In genomic region chr2:136116813-136117390, GRCh38 we compare ENCODE assay signal across 9 cellular contexts. TPM values are rescaled to one million over a fixed set of nuclear protein-coding genes. Genes with fewer than 3 reads are reported as not detected.
DNase-seq lines count a peak whose midpoint lies in the region; ATAC-seq and TF ChIP-seq lines count a peak whose summit lies in the region.
"Had no signal": no experiment of that assay in that cellular context is flagged by ENCODE, and none has a peak within 500 bp of the region (broad histone marks: within the 10 kb centered on the region; RNA-seq: fewer than 3 reads in every experiment).

No MANE protein-coding gene starts in this region.

- intact Hi-C loops in activated CD4-positive, alpha-beta T cell treated with anti-CD3 and anti-CD28 coated beads, Interleukin-2, amount 10 ng/mL, durations not matched to agents 24 days and 14 days (cut with micrococcal nuclease), result loop anchor here (1.0 to 5.0 kb wide), 13 partner anchors 60 to 1200 kb away; partner anchors contain the start of genes CCNT2, DARS1, R3HDM1 and RAB3GAP1
- intact Hi-C loops in natural killer cell (cut with micrococcal nuclease), result loop anchor here (1.0 to 10.0 kb wide), 12 partner anchors 15 to 375 kb away; partner anchors contain the start of gene UBXN4

- H3K9me3 ChIP-seq in effector memory CD4-positive, alpha-beta T cell (ENCODE audit: control insufficient read depth, low read length), result no peaks in the 10 kb centered on the region

- H3K27me3 ChIP-seq in effector memory CD4-positive, alpha-beta T cell (replicated peaks; ENCODE audit: control insufficient read depth, insufficient read depth, low read length, poor library complexity, severe bottlenecking), result no peaks in the 10 kb centered on the region

- peaks cover 39% of the 10 kb centered on the region for H3K36me3 Mint-ChIP-seq in activated CD4-positive, alpha-beta T cell treated with anti-CD3 and anti-CD28 coated beads, Interleukin-2, amount 10 ng/mL, durations not matched to agents 24 days and 14 days (ENCODE audit: low read depth)
- H3K36me3 Mint-ChIP-seq in natural killer cell (peaks cover 8% of the 10 kb centered on the region), type B pancreatic cell (peaks cover 5% of the 10 kb centered on the region)

- peak overlapping the region; percentile 95 for H3K27ac ChIP-seq in effector memory CD4-positive, alpha-beta T cell (ENCODE audit: insufficient read depth, low read length, poor library complexity, severe bottlenecking)

- H3K4me3 Mint-ChIP-seq in activated CD4-positive, alpha-beta T cell treated with anti-CD3 and anti-CD28 coated beads, Interleukin-2, amount 10 ng/mL, durations not matched to agents 24 days and 14 days, result peak overlapping the region; percentile 98
- H3K4me3 Mint-ChIP-seq in natural killer cell, result peak overlapping the region; percentile 90
- H3K4me3 Mint-ChIP-seq in type B pancreatic cell, result peak overlapping the region; percentile 95

- H3K4me1 ChIP-seq in effector memory CD4-positive, alpha-beta T cell (ENCODE audit: control insufficient read depth, insufficient read depth, low read length, poor library complexity, severe bottlenecking), result peaks cover 20% of the 10 kb centered on the region

- H3K27ac Mint-ChIP-seq in activated CD4-positive, alpha-beta T cell treated with anti-CD3 and anti-CD28 coated beads, Interleukin-2, amount 10 ng/mL, durations not matched to agents 24 days and 14 days, result peak overlapping the region; percentile 95
- H3K27ac Mint-ChIP-seq in natural killer cell (peak overlapping the region; percentile 85 to 90), type B pancreatic cell (no peak overlapping the region)

- ATAC-seq in GM19455 (IDR thresholded peaks at IDR 0.05; ENCODE audit: unreplicated experiment) (peak; percentile 69), HG03520 (IDR thresholded peaks at IDR 0.05; ENCODE audit: unreplicated experiment) (peak; percentile 58), natural killer cell (peak; percentile 41 to 58 (median 49))

- peak; percentile 63 for DNase-seq in COR-L47 (lab: John Stamatoyannopoulos, UW)
- peak; percentile 93 for DNase-seq in activated CD4-positive, alpha-beta T cell treated with anti-CD3 and anti-CD28 coated beads, Interleukin-2, amount 10 ng/mL, durations not matched to agents 24 days and 14 days
- peak; percentile 64 to 66 (median 65) for DNase-seq in effector memory CD4-positive, alpha-beta T cell
- DNase-seq in natural killer cell, result peak; percentile 75
- no peak for DNase-seq in type B pancreatic cell (ENCODE audit: extremely low spot score, unreplicated experiment)
- no peak for DNase-seq in islet precursor cell

- peak overlapping the region; percentile 83 for H3K4me3 ChIP-seq in effector memory CD4-positive, alpha-beta T cell (ENCODE audit: insufficient read depth, low read depth, low read length, poor library complexity, severe bottlenecking)

- H3K4me1 Mint-ChIP-seq in activated CD4-positive, alpha-beta T cell treated with anti-CD3 and anti-CD28 coated beads, Interleukin-2, amount 10 ng/mL, durations not matched to agents 24 days and 14 days, result peaks cover 61% of the 10 kb centered on the region
- H3K4me1 Mint-ChIP-seq in natural killer cell (peaks cover 31 to 57% of the 10 kb centered on the region in 2 donors), type B pancreatic cell (ENCODE audit: unreplicated experiment) (peaks cover 11% of the 10 kb centered on the region)

- TF ChIP-seq CTCF in natural killer cell (IDR thresholded peaks at IDR 0.05) (no peak), type B pancreatic cell (conservative IDR thresholded peaks at IDR 0.05) (no peak)

- peaks cover 33% of the 10 kb centered on the region for H3K36me3 ChIP-seq in effector memory CD4-positive, alpha-beta T cell (ENCODE audit: control insufficient read depth, insufficient read depth, low read length)

- peaks cover 24% of the 10 kb centered on the region for H3K27me3 Mint-ChIP-seq in activated CD4-positive, alpha-beta T cell treated with anti-CD3 and anti-CD28 coated beads, Interleukin-2, amount 10 ng/mL, durations not matched to agents 24 days and 14 days
- no peaks in the 10 kb centered on the region for H3K27me3 Mint-ChIP-seq in natural killer cell (ENCODE audit: low read depth in 2 of 2)
- peaks cover 94% of the 10 kb centered on the region for H3K27me3 Mint-ChIP-seq in type B pancreatic cell

- H3K9me3 Mint-ChIP-seq in activated CD4-positive, alpha-beta T cell treated with anti-CD3 and anti-CD28 coated beads, Interleukin-2, amount 10 ng/mL, durations not matched to agents 24 days and 14 days, result no peaks in the 10 kb centered on the region
- H3K9me3 Mint-ChIP-seq in natural killer cell (no peaks in the 10 kb centered on the region), type B pancreatic cell (no peaks in the 10 kb centered on the region)

RNA-seq across cellular contexts. Expression of gene CXCR4, which starts 1.0 kb away (rescaled TPM):
- 88.8 and 92.7 TPM in 2 replicates for total RNA-seq in activated CD4-positive, alpha-beta T cell treated with anti-CD3 and anti-CD28 coated beads, Interleukin-2, amount 10 ng/mL, durations not matched to agents 24 days and 14 days
- total RNA-seq in natural killer cell (100 to 1,000 TPM; 582 to 848 (median 741) TPM), type B pancreatic cell (ENCODE audit: low replicate concordance) (5.2 and 34.8 TPM in 2 replicates)
- total RNA-seq: LHCN-M2 had no signal

Comparison
In these comparisons a context has a peak if more than half of its experiments do, and no peak if none do; other contexts are left out.
1. DNase-seq: peak in COR-L47 (single experiment), activated CD4-positive, alpha-beta T cell treated with anti-CD3 and anti-CD28 coated beads, Interleukin-2, amount 10 ng/mL, durations not matched to agents 24 days and 14 days (single experiment), effector memory CD4-positive, alpha-beta T cell (3 of 3) and natural killer cell (single experiment); none in type B pancreatic cell (single experiment) and islet precursor cell (single experiment).
2. Peak in every context shown above with its lines, with median percentiles within 50 percentile points of each other: ATAC-seq and H3K4me3 Mint-ChIP-seq.